In the genomic region with DNA sequence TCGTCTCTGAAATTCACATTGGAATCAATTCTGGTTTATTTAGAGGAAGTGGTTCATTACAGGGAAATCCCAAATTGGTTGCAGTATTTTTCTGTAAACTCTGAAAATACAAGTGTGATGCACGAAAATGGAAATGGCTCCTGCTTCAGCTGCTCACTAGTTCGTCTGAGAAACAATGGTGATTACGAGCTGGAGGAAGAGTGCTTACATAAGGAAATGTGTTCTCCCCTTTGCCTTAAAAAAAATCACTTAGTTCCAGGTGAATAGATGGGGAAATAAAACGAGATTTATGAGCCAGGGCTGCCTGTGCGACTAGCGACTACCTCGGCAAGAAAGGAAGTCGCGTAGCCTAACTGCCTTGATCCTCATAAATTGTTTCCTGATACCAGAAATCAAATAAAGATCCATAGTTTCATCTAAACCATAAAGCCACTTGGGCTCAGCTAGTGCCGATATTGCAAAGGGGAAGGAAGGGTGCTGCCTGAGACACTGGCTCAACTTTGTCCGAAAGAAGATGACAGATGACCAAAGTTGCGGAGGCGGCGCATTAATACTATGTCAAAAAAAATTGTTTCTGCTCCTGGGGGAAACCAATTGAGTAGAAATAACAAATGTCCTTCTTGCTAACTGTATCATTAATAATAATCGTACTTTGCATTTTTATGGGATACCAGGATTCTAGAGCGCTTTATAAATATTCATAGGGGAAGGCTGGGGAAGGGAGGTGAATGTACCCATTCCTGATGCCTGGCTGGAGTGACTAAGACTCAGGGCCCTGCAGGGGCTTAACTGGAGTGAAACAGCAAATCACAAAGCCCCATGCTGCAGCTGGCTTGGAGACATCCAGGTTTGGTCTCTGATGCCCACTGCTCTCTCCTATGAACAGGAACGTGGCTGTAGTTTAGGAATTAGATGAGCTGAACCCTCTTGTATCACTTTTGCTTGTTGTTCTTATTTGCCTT, we compare ENCODE assay signal across 1 cellular context.
TF ChIP-seq lines count a peak whose summit lies in the region.

No MANE protein-coding gene starts in this region.

TF ChIP-seq in SK-N-SH, 30 proteins besides CTCF, POLR2A, EP300 and RAD21 (continued from another document):
- TF ChIP-seq, protein P1, sequence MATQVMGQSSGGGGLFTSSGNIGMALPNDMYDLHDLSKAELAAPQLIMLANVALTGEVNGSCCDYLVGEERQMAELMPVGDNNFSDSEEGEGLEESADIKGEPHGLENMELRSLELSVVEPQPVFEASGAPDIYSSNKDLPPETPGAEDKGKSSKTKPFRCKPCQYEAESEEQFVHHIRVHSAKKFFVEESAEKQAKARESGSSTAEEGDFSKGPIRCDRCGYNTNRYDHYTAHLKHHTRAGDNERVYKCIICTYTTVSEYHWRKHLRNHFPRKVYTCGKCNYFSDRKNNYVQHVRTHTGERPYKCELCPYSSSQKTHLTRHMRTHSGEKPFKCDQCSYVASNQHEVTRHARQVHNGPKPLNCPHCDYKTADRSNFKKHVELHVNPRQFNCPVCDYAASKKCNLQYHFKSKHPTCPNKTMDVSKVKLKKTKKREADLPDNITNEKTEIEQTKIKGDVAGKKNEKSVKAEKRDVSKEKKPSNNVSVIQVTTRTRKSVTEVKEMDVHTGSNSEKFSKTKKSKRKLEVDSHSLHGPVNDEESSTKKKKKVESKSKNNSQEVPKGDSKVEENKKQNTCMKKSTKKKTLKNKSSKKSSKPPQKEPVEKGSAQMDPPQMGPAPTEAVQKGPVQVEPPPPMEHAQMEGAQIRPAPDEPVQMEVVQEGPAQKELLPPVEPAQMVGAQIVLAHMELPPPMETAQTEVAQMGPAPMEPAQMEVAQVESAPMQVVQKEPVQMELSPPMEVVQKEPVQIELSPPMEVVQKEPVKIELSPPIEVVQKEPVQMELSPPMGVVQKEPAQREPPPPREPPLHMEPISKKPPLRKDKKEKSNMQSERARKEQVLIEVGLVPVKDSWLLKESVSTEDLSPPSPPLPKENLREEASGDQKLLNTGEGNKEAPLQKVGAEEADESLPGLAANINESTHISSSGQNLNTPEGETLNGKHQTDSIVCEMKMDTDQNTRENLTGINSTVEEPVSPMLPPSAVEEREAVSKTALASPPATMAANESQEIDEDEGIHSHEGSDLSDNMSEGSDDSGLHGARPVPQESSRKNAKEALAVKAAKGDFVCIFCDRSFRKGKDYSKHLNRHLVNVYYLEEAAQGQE (IDR thresholded peaks at IDR 0.05; ENCODE audit: low read depth, low read length): no peak
- TF ChIP-seq, protein P2, sequence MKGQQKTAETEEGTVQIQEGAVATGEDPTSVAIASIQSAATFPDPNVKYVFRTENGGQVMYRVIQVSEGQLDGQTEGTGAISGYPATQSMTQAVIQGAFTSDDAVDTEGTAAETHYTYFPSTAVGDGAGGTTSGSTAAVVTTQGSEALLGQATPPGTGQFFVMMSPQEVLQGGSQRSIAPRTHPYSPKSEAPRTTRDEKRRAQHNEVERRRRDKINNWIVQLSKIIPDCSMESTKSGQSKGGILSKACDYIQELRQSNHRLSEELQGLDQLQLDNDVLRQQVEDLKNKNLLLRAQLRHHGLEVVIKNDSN (IDR thresholded peaks at IDR 0.05; ENCODE audit: borderline replicate concordance, low read depth): no peak
- TF ChIP-seq MEF2A (IDR thresholded peaks at IDR 0.05; ENCODE audit: borderline replicate concordance, low read depth) (no peak), FOXJ3 (CRISPR knock-in tag; IDR thresholded peaks at IDR 0.05) (no peak), FOXM1 (IDR thresholded peaks at IDR 0.05; ENCODE audit: low read depth) (no peak), POLR2AphosphoS5 (IDR thresholded peaks at IDR 0.05; ENCODE audit: low read depth, low read length) (no peak), ELF1 (IDR thresholded peaks at IDR 0.05) (no peak), MXI1 (IDR thresholded peaks at IDR 0.05; ENCODE audit: low read depth, low read length) (no peak)
- TF ChIP-seq, protein P3, sequence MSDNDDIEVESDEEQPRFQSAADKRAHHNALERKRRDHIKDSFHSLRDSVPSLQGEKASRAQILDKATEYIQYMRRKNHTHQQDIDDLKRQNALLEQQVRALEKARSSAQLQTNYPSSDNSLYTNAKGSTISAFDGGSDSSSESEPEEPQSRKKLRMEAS (IDR thresholded peaks at IDR 0.05; ENCODE audit: low read depth): no peak
